15 cellular contexts compared by ENCODE assay signal in the genomic region with DNA sequence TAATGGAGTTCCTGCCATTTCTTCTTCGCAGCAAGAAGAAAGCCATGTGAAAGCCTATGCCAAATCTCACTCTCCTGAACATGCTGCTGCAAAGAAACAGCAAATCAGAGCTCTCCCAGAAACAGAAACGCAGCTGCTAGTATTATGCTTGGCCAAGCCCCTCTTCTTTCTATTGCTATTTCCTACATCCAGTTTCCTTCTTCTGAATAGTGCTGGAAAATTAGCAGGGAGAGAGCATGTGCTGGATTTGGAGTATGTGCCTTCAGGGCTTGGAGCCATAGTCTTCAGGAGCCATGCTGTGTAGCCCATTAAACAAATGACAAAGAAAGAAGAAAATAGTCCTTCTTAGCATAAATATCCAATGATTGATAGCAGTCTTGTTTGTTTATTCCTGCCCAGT.
DNase-seq lines count a peak whose midpoint lies in the region; ATAC-seq and TF ChIP-seq lines count a peak whose summit lies in the region.
"Had no signal": no experiment of that assay in that cellular context is flagged by ENCODE, and none has a peak within 500 bp of the region (broad histone marks: within the 10 kb centered on the region; RNA-seq: fewer than 3 reads in every experiment).

No MANE protein-coding gene starts in this region.

- H3K27ac ChIP-seq in neural cell (ENCODE audit: low read length) = peak overlapping the region; percentile 84
- H3K27ac ChIP-seq: SJCRH30 had no signal

- no peak for TF ChIP-seq CTCF in neural cell (IDR thresholded peaks at IDR 0.05; ENCODE audit: poor library complexity, severe bottlenecking)

- H3K79me2 ChIP-seq in neural cell (replicated peaks; ENCODE audit: insufficient read depth, low read length) = no peaks in the 10 kb centered on the region

- no peaks in the 10 kb centered on the region for H4K20me1 ChIP-seq in neural cell (ENCODE audit: insufficient read depth)

- peak overlapping the region; percentile 63 for H3K4me2 ChIP-seq in neural cell (ENCODE audit: low read length)

- H3F3A ChIP-seq in neural cell (ENCODE audit: insufficient read depth, low read length, poor library complexity, severe bottlenecking) = peaks cover 4% of the 10 kb centered on the region

- H3K9ac ChIP-seq in neural cell (ENCODE audit: low read length) = peak overlapping the region; percentile 54

- DNase-seq in ELF-1 (ENCODE audit: low read depth, low spot score) (peak; percentile 21), NCI-H2227 (lab: John Stamatoyannopoulos, UW; ENCODE audit: unreplicated experiment) (peak; percentile 26), dermis blood vessel endothelial cell (peak; percentile 32), amniotic stem cell (lab: John Stamatoyannopoulos, UW) (no peak), NCI-H1048 (lab: John Stamatoyannopoulos, UW) (no peak)
- DNase-seq: activated naive CD8-positive, alpha-beta T cell treated with anti-CD3 and anti-CD28 coated beads, Interleukin-2, amount 10 ng/mL, durations not matched to agents 7 days and 5 days; DMS79; mucosa of descending colon; NCI-H526 treated with DMSO at 0.1 percent for 48 hours; stimulated activated CD4-positive, alpha-beta T cell treated with anti-CD3 and anti-CD28 coated beads, Interleukin-4, amount 100 ng/mL, for 4 hours; stimulated activated naive B cell treated with anti-CD40 and anti-IgM and Interleukin-4, amounts not matched to agents 10 μg/mL and 1 μg/mL and 100 μg/mL, for 72 hours had no signal

- no peaks in the 10 kb centered on the region for H3K36me3 ChIP-seq in neural cell (ENCODE audit: insufficient read depth, low read length)
- H3K36me3 ChIP-seq: SJCRH30 had no signal

- H2AFZ ChIP-seq in neural cell (ENCODE audit: low read depth, low read length) = no peak overlapping the region

- TF ChIP-seq RAD21 in neural cell (conservative IDR thresholded peaks at IDR 0.05) = no peak

- no peak for ATAC-seq in GM21381 (IDR thresholded peaks at IDR 0.05; ENCODE audit: unreplicated experiment)
- ATAC-seq in GM18861 (IDR thresholded peaks at IDR 0.05; ENCODE audit: unreplicated experiment) = no peak
- ATAC-seq: mucosa of descending colon; stimulated activated naive B cell treated with anti-CD40 and anti-IgM and Interleukin-4, amounts not matched to agents 10 μg/mL and 1 μg/mL and 100 μg/mL, for 72 hours had no signal

- no peaks in the 10 kb centered on the region for H3K9me2 ChIP-seq in neural cell (ENCODE audit: insufficient read depth, low read length)

- no peak for TF ChIP-seq EP300 in neural cell (conservative IDR thresholded peaks at IDR 0.05; ENCODE audit: poor library complexity, severe bottlenecking)

- H3K4me3 ChIP-seq in neural cell (ENCODE audit: low read length) = peak overlapping the region; percentile 53
- H3K4me3 ChIP-seq: mucosa of descending colon, SJCRH30 had no signal

- no peaks in the 10 kb centered on the region for H3K9me3 ChIP-seq in neural cell (ENCODE audit: low read length)
- H3K9me3 ChIP-seq: SJCRH30 had no signal

- no peaks in the 10 kb centered on the region for H3K27me3 ChIP-seq in neural cell (ENCODE audit: insufficient read depth, low read depth, low read length)
- H3K27me3 ChIP-seq: SJCRH30 had no signal

TF ChIP-seq in neural cell, 6 proteins besides CTCF, POLR2A, EP300 and RAD21:
- TF ChIP-seq EZH2 (IDR thresholded peaks at IDR 0.05; ENCODE audit: borderline replicate concordance, insufficient read depth, low read length, poor library complexity, severe bottlenecking) (no peak), SMC3 (conservative IDR thresholded peaks at IDR 0.05; ENCODE audit: poor library complexity) (no peak), MXI1 (conservative IDR thresholded peaks at IDR 0.05; ENCODE audit: poor library complexity, severe bottlenecking) (no peak), TAF1 (IDR thresholded peaks at IDR 0.05; ENCODE audit: low read depth) (no peak), POLR2AphosphoS5 (IDR thresholded peaks at IDR 0.05) (no peak)
- TF ChIP-seq, protein P1, sequence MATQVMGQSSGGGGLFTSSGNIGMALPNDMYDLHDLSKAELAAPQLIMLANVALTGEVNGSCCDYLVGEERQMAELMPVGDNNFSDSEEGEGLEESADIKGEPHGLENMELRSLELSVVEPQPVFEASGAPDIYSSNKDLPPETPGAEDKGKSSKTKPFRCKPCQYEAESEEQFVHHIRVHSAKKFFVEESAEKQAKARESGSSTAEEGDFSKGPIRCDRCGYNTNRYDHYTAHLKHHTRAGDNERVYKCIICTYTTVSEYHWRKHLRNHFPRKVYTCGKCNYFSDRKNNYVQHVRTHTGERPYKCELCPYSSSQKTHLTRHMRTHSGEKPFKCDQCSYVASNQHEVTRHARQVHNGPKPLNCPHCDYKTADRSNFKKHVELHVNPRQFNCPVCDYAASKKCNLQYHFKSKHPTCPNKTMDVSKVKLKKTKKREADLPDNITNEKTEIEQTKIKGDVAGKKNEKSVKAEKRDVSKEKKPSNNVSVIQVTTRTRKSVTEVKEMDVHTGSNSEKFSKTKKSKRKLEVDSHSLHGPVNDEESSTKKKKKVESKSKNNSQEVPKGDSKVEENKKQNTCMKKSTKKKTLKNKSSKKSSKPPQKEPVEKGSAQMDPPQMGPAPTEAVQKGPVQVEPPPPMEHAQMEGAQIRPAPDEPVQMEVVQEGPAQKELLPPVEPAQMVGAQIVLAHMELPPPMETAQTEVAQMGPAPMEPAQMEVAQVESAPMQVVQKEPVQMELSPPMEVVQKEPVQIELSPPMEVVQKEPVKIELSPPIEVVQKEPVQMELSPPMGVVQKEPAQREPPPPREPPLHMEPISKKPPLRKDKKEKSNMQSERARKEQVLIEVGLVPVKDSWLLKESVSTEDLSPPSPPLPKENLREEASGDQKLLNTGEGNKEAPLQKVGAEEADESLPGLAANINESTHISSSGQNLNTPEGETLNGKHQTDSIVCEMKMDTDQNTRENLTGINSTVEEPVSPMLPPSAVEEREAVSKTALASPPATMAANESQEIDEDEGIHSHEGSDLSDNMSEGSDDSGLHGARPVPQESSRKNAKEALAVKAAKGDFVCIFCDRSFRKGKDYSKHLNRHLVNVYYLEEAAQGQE (IDR thresholded peaks at IDR 0.05; ENCODE audit: borderline replicate concordance) = no peak

Comparison
In these comparisons a context has a peak if more than half of its experiments do, and no peak if none do; other contexts are left out.
1. DNase-seq: peak in ELF-1 (single experiment), NCI-H2227 (single experiment) and dermis blood vessel endothelial cell (single experiment); none in amniotic stem cell (single experiment) and NCI-H1048 (single experiment).